Comparison of ENCODE assay signal across 17 cellular contexts in the genomic region with DNA sequence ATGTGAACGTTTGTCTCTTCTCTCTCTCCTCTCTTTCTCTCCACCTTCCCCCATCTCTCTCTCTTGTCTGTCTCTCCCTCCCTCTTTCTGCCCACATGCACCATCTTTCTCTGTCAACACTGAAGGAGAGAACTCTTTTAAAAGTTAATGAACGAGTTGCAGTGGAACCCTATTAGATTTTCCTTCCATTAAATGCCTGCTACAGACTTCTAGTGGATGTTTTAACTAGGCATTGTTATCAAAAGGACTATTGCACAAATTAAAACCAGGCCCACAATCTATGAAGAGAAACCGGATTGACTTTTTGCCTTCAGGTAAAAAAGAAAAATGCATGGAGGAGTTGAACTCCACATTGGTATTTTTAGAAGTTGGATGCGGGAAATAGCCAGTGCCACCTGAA.
"Had no signal": no experiment of that assay in that cellular context is flagged by ENCODE, and none has a peak within 500 bp of the region (broad histone marks: within the 10 kb centered on the region; RNA-seq: fewer than 3 reads in every experiment).

No MANE protein-coding gene starts in this region.

- H3K36me3 ChIP-seq: esophagus muscularis mucosa, lower lobe of right lung, spleen, suprapubic skin, upper lobe of right lung had no signal

- H3K27ac ChIP-seq: lower lobe of right lung, psoas muscle, suprapubic skin, upper lobe of right lung had no signal

- H3K9me3 Mint-ChIP-seq: activated CD4-positive, alpha-beta memory T cell treated with anti-CD3 and anti-CD28 coated beads, Interleukin-2, amount 10 ng/mL, durations not matched to agents 7 days and 5 days; activated naive CD4-positive, alpha-beta T cell treated with anti-CD3 and anti-CD28 coated beads for 36 hours had no signal

- H3K27me3 Mint-ChIP-seq: activated CD4-positive, alpha-beta memory T cell treated with anti-CD3 and anti-CD28 coated beads, Interleukin-2, amount 10 ng/mL, durations not matched to agents 7 days and 5 days; dendritic cell treated with granulocyte-macrophage colony-stimulating factor and Interleukin-4, amounts not matched to agents 40 ng/mL and 50 ng/mL, for 4 days; naive B cell had no signal

- H3K4me3 ChIP-seq: esophagus muscularis mucosa, lower lobe of right lung, psoas muscle, spleen, suprapubic skin, upper lobe of right lung had no signal

- H3K27ac Mint-ChIP-seq: activated CD4-positive, alpha-beta memory T cell treated with anti-CD3 and anti-CD28 coated beads, Interleukin-2, amount 10 ng/mL, durations not matched to agents 7 days and 5 days; dendritic cell treated with granulocyte-macrophage colony-stimulating factor and Interleukin-4, amounts not matched to agents 40 ng/mL and 50 ng/mL, for 4 days had no signal

- DNase-seq: activated CD4-positive, alpha-beta memory T cell treated with anti-CD3 and anti-CD28 coated beads, Interleukin-2, amount 10 ng/mL, durations not matched to agents 7 days and 5 days; activated CD8-positive, alpha-beta memory T cell treated with anti-CD3 and anti-CD28 coated beads, Interleukin-2, amount 50 U/mL, for 4 hours; glutamatergic neuron; left cardiac atrium; lower lobe of right lung; naive B cell; psoas muscle; spleen; stimulated activated CD4-positive, alpha-beta T cell treated with anti-CD3 and anti-CD28 coated beads, Interleukin-2, amount 100 ng/mL, for 24 hours; SW 1271; T-helper 9 cell; upper lobe of right lung had no signal

- H3K9me3 ChIP-seq: esophagus muscularis mucosa, lower lobe of right lung, psoas muscle, suprapubic skin, upper lobe of right lung had no signal

- H3K27me3 ChIP-seq: esophagus muscularis mucosa, spleen, suprapubic skin, upper lobe of right lung had no signal

- ATAC-seq: lower lobe of right lung, sciatic nerve had no signal

- H3K4me3 Mint-ChIP-seq: activated CD4-positive, alpha-beta memory T cell treated with anti-CD3 and anti-CD28 coated beads, Interleukin-2, amount 10 ng/mL, durations not matched to agents 7 days and 5 days; dendritic cell treated with granulocyte-macrophage colony-stimulating factor and Interleukin-4, amounts not matched to agents 40 ng/mL and 50 ng/mL, for 4 days had no signal
